Comparison of ENCODE assay signal across 10 cellular contexts in genomic region chr3:178434206-178434805, GRCh38.
A peak's percentile ranks its signal among the peaks of the same experiment; 100 is the strongest.
DNase-seq lines count a peak whose midpoint lies in the region; ATAC-seq, FAIRE-seq and TF ChIP-seq lines count a peak whose summit lies in the region.
"Had no signal": no experiment of that assay in that cellular context is flagged by ENCODE, and none has a peak within 500 bp of the region (broad histone marks: within the 10 kb centered on the region; RNA-seq: fewer than 3 reads in every experiment).

No MANE protein-coding gene starts in this region.

- no peaks in the 10 kb centered on the region for H3K79me2 ChIP-seq in astrocyte (ENCODE audit: insufficient read depth, low read length)

- H3K9me3 Mint-ChIP-seq in astrocyte (ENCODE audit: unreplicated experiment) (no peaks in the 10 kb centered on the region), nephron (no peaks in the 10 kb centered on the region)
- no peaks in the 10 kb centered on the region for H3K9me3 Mint-ChIP-seq in activated naive CD4-positive, alpha-beta T cell treated with anti-CD3 and anti-CD28 coated beads for 36 hours

- intact Hi-C loops in activated naive CD4-positive, alpha-beta T cell treated with anti-CD3 and anti-CD28 coated beads for 36 hours (cut with micrococcal nuclease), result loop anchor here (10.0 kb wide), 1 partner anchor 670 kb away; no protein-coding TSS in a partner anchor

- no peak for FAIRE-seq in astrocyte (lab: Jason Lieb, UNC)

- no peak overlapping the region for H3K27ac ChIP-seq in astrocyte (ENCODE audit: low read depth, low read length)
- H3K27ac ChIP-seq: gastroesophageal sphincter had no signal

- no peaks in the 10 kb centered on the region for H3K27me3 ChIP-seq in astrocyte (ENCODE audit: insufficient read depth, low read length)
- H3K27me3 ChIP-seq: gastroesophageal sphincter had no signal

- H3K4me1 Mint-ChIP-seq in astrocyte (ENCODE audit: low read depth, unreplicated experiment), result peaks cover 4% of the 10 kb centered on the region
- peaks cover 24% of the 10 kb centered on the region for H3K4me1 Mint-ChIP-seq in nephron
- no peaks in the 10 kb centered on the region for H3K4me1 Mint-ChIP-seq in activated naive CD4-positive, alpha-beta T cell treated with anti-CD3 and anti-CD28 coated beads for 36 hours (ENCODE audit: low read depth)

- TF ChIP-seq CTCF in GM12875 (IDR thresholded peaks at IDR 0.05; ENCODE audit: borderline replicate concordance, insufficient read depth, low read depth, low read length) (0 out of 2 replicates have a peak, but pooled peaks have one; percentile 10), astrocyte (IDR thresholded peaks at IDR 0.05; ENCODE audit: insufficient read depth, low read depth, low read length) (peak; percentile 12), nephron (IDR thresholded peaks at IDR 0.05; ENCODE audit: unreplicated experiment in 3 of 3) (peak in 2 of 3 experiments; percentile 32 to 48)

- no peak overlapping the region for H3K4me3 ChIP-seq in GM12875 (ENCODE audit: low read depth, low read length)
- H3K4me3 ChIP-seq in astrocyte (ENCODE audit: insufficient read depth, low read depth, low read length), result no peak overlapping the region
- H3K4me3 ChIP-seq: gastroesophageal sphincter had no signal

- H2AFZ ChIP-seq in astrocyte (ENCODE audit: low read depth, low read length), result no peak overlapping the region

- H3K4me1 ChIP-seq in astrocyte (ENCODE audit: insufficient read depth, low read length), result no peaks in the 10 kb centered on the region

- H3K27ac Mint-ChIP-seq in astrocyte (ENCODE audit: unreplicated experiment) (no peak overlapping the region), nephron (no peak overlapping the region)
- H3K27ac Mint-ChIP-seq in activated naive CD4-positive, alpha-beta T cell treated with anti-CD3 and anti-CD28 coated beads for 36 hours, result no peak overlapping the region

- H3K9me3 ChIP-seq in astrocyte (ENCODE audit: insufficient read depth, low read depth, low read length), result no peaks in the 10 kb centered on the region
- H3K9me3 ChIP-seq: gastroesophageal sphincter had no signal

- H3K27me3 Mint-ChIP-seq in astrocyte (ENCODE audit: low read depth, unreplicated experiment) (no peaks in the 10 kb centered on the region), nephron (ENCODE audit: low read depth) (no peaks in the 10 kb centered on the region)
- H3K27me3 Mint-ChIP-seq in activated naive CD4-positive, alpha-beta T cell treated with anti-CD3 and anti-CD28 coated beads for 36 hours (ENCODE audit: low read depth), result no peaks in the 10 kb centered on the region

- no peak overlapping the region for H3K4me2 ChIP-seq in astrocyte (ENCODE audit: low read length)

- no peak overlapping the region for H3K9ac ChIP-seq in astrocyte (ENCODE audit: low read length)

- DNase-seq in NCI-H1417 treated with DMSO at 0.1 percent for 48 hours (lab: John Stamatoyannopoulos, UW) (peak; percentile 39), astrocyte (ENCODE audit: low read depth) (no peak), KG1 (lab: John Stamatoyannopoulos, UW) (no peak)
- no peak for DNase-seq in stimulated activated naive CD4-positive, alpha-beta T cell treated with Interleukin-2 at 50 U/mL for 16 hours (lab: John Stamatoyannopoulos, UW)
- DNase-seq in activated naive CD4-positive, alpha-beta T cell treated with anti-CD3 and anti-CD28 coated beads for 36 hours, result no peak
- DNase-seq: stimulated activated CD4-positive, alpha-beta T cell treated with anti-CD3 and anti-CD28 coated beads, Interleukin-12 subunit alpha, Interleukin-12 subunit beta, amount 100 ng/mL, for 4 hours had no signal

- H3K4me3 Mint-ChIP-seq in astrocyte (ENCODE audit: unreplicated experiment) (no peak overlapping the region), nephron (no peak overlapping the region)
- H3K4me3 Mint-ChIP-seq in activated naive CD4-positive, alpha-beta T cell treated with anti-CD3 and anti-CD28 coated beads for 36 hours, result no peak overlapping the region

- no peak for ATAC-seq in GM18873 (IDR thresholded peaks at IDR 0.05; ENCODE audit: low FRiP score, unreplicated experiment)
- ATAC-seq: gastroesophageal sphincter had no signal

- no peaks in the 10 kb centered on the region for H3K36me3 ChIP-seq in astrocyte (ENCODE audit: insufficient read depth, low read length)
- H3K36me3 ChIP-seq: gastroesophageal sphincter had no signal

- CTCF ChIA-PET in activated naive CD4-positive, alpha-beta T cell treated with anti-CD3 and anti-CD28 coated beads for 36 hours (lab: Charles Lee), result interaction anchor here (0.9 to 1.3 kb wide), 3 partner anchors 11 to 533 kb away, joined by 3 read pairs; no protein-coding TSS in a partner anchor

- H3K36me3 Mint-ChIP-seq in astrocyte (ENCODE audit: low read depth, unreplicated experiment) (no peaks in the 10 kb centered on the region), nephron (ENCODE audit: low read depth) (no peaks in the 10 kb centered on the region)
- no peaks in the 10 kb centered on the region for H3K36me3 Mint-ChIP-seq in activated naive CD4-positive, alpha-beta T cell treated with anti-CD3 and anti-CD28 coated beads for 36 hours (ENCODE audit: low read depth)

- no peaks in the 10 kb centered on the region for H4K20me1 ChIP-seq in astrocyte (ENCODE audit: insufficient read depth, low read length)
